In genomic region chr11:73995247-73995646, GRCh38 we compare ENCODE assay signal across 10 cellular contexts. TPM values are rescaled to one million over a fixed set of nuclear protein-coding genes. Genes with fewer than 3 reads are reported as not detected.
DNase-seq lines count a peak whose midpoint lies in the region.
"Had no signal": no experiment of that assay in that cellular context is flagged by ENCODE, and none has a peak within 500 bp of the region (broad histone marks: within the 10 kb centered on the region; RNA-seq: fewer than 3 reads in every experiment).

No MANE protein-coding gene starts in this region.

- no peak overlapping the region for H3K4me3 ChIP-seq in GM23248
- H3K4me3 ChIP-seq: dorsolateral prefrontal cortex had no signal

- H3F3A ChIP-seq in GM23248 (ENCODE audit: insufficient read depth) = no peaks in the 10 kb centered on the region

- H3K27ac ChIP-seq in GM23248 = no peak overlapping the region
- H3K27ac ChIP-seq: dorsolateral prefrontal cortex, parathyroid adenoma had no signal

- H3K4me1 ChIP-seq in GM23248 (ENCODE audit: insufficient read depth) = no peaks in the 10 kb centered on the region
- H3K4me1 ChIP-seq: parathyroid adenoma had no signal

- no peaks in the 10 kb centered on the region for H3K27me3 ChIP-seq in GM23248 (replicated peaks; ENCODE audit: insufficient read depth)
- H3K27me3 ChIP-seq: dorsolateral prefrontal cortex had no signal

- H3K9ac ChIP-seq in GM23248 = no peak overlapping the region
- H3K9ac ChIP-seq: parathyroid adenoma had no signal

- in situ Hi-C loops in GM23248 (cut with MboI) = no loop called here

- H3K9me2 ChIP-seq in GM23248 (ENCODE audit: insufficient read depth) = no peaks in the 10 kb centered on the region

- no peaks in the 10 kb centered on the region for H3K79me2 ChIP-seq in GM23248 (ENCODE audit: insufficient read depth)
- H3K79me2 ChIP-seq: parathyroid adenoma had no signal

- DNase-seq in GF-D8 (lab: John Stamatoyannopoulos, UW) = peak; percentile 67
- DNase-seq in GM23248 = peak; percentile 32
- DNase-seq in SKM-1 (lab: John Stamatoyannopoulos, UW; ENCODE audit: unreplicated experiment) = peak; percentile 61
- DNase-seq in lung microvascular endothelial cell (ENCODE audit: low read depth in 2 of 2) = peak; percentile 70 to 74
- no peak for DNase-seq in NCI-H2107 treated with DMSO at 0.1 percent for 48 hours (lab: John Stamatoyannopoulos, UW; ENCODE audit: unreplicated experiment)
- no peak for DNase-seq in NCI-H2081 (lab: John Stamatoyannopoulos, UW)
- DNase-seq in T1000 (lab: John Stamatoyannopoulos, UW) = no peak
- DNase-seq in HT-29 (ENCODE audit: low spot score) = no peak
- DNase-seq: dorsolateral prefrontal cortex had no signal

- 64 to 68% methylated on average over 2 of the region's 2 CpGs for WGBS in GM23248 (ENCODE audit: low coverage in 1 of 2, low lambda C conversion rate in 2 of 2, missing lambda C conversion rate in 2 of 2), 2 experiments

- H2AFZ ChIP-seq in GM23248 = no peak overlapping the region
- H2AFZ ChIP-seq: parathyroid adenoma had no signal

- no peaks in the 10 kb centered on the region for H4K20me1 ChIP-seq in GM23248 (ENCODE audit: insufficient read depth)

- no peaks in the 10 kb centered on the region for H3K9me3 ChIP-seq in GM23248 (ENCODE audit: low read depth)

- no peak overlapping the region for H3K4me2 ChIP-seq in GM23248 (ENCODE audit: unreplicated experiment)

- H3K36me3 ChIP-seq in GM23248 (ENCODE audit: low read depth) = no peaks in the 10 kb centered on the region

RNA-seq across cellular contexts. Expression of gene UCP2, which starts 12.6 kb away (rescaled TPM):
- 2.4 TPM in 1 of 2 replicates, not detected in the other for total RNA-seq in GM23248 (2014; rRNA removed; shearing (Covaris generic))
- polyA plus RNA-seq in GM23248 (2016; fragmentation: Nextera tagmentation; extraction: Ambion mirVana) = 2.0 and 2.8 TPM in 2 replicates
- 2.2 and 6.5 TPM in 2 replicates for total RNA-seq in lung microvascular endothelial cell
- 76.8 and 89.4 TPM in 2 replicates for total RNA-seq in HT-29 (2014; rRNA removed; shearing (Covaris generic))

RNA-seq across cellular contexts. Expression of gene UCP3, which starts 13.6 kb away (rescaled TPM):
- 0.11 TPM in 1 of 2 replicates, not detected in the other for total RNA-seq in GM23248 (2014; rRNA removed; shearing (Covaris generic))
- polyA plus RNA-seq in GM23248 (2016; fragmentation: Nextera tagmentation; extraction: Ambion mirVana) = 0.22 TPM in 1 of 2 replicates, not detected in the other
- 0.22 and 0.40 TPM in 2 replicates for total RNA-seq in lung microvascular endothelial cell
- total RNA-seq in HT-29 (2014; rRNA removed; shearing (Covaris generic)) = 0.64 and 0.76 TPM in 2 replicates

RNA-seq across cellular contexts. Expression of gene DNAJB13, which starts 44.4 kb away (rescaled TPM):
- not detected in 2 replicates for total RNA-seq in GM23248 (2014; rRNA removed; shearing (Covaris generic))
- polyA plus RNA-seq in GM23248 (2016; fragmentation: Nextera tagmentation; extraction: Ambion mirVana) = 0.41 TPM in 2 replicates
- total RNA-seq in lung microvascular endothelial cell = not detected in 2 replicates
- total RNA-seq in HT-29 (2014; rRNA removed; shearing (Covaris generic)) = 0.46 TPM in 1 of 2 replicates, not detected in the other

Comparison
In these comparisons a context has a peak if more than half of its experiments do, and no peak if none do; other contexts are left out.
1. DNase-seq: peak in GF-D8 (single experiment), GM23248 (single experiment), SKM-1 (single experiment) and lung microvascular endothelial cell (2 of 2); none in NCI-H2107 treated with DMSO at 0.1 percent for 48 hours (single experiment), NCI-H2081 (0 of 2), T1000 (single experiment) and HT-29 (single experiment).
2. RNA of gene UCP2, which starts 12.6 kb away (total RNA-seq): 76.8 to 89.4 TPM in HT-29; 2.2 to 6.5 TPM in lung microvascular endothelial cell and 2.4 TPM in GM23248; every median in the first group is over 10 times any median in the second.